Comparison of ENCODE assay signal across 13 cellular contexts in genomic region chr2:200199576-200200263, GRCh38.
DNase-seq lines count a peak whose midpoint lies in the region; ATAC-seq and TF ChIP-seq lines count a peak whose summit lies in the region.
"Had no signal": no experiment of that assay in that cellular context is flagged by ENCODE, and none has a peak within 500 bp of the region (broad histone marks: within the 10 kb centered on the region; RNA-seq: fewer than 3 reads in every experiment).

No MANE protein-coding gene starts in this region.

- no peak overlapping the region for H3K27ac ChIP-seq in RWPE2 (ENCODE audit: poor library complexity, severe bottlenecking)
- H3K27ac ChIP-seq: HL-60, sigmoid colon had no signal

- peak; percentile 30 for ATAC-seq in HG03460 (IDR thresholded peaks at IDR 0.05; ENCODE audit: unreplicated experiment)
- ATAC-seq in RWPE2 (ENCODE audit: low read depth): peak; percentile 21; the same call in 1 of the 3 replicates
- ATAC-seq in GM18505 (IDR thresholded peaks at IDR 0.05; ENCODE audit: unreplicated experiment): no peak

- TF ChIP-seq CTCF in RWPE2 (IDR thresholded peaks at IDR 0.05; ENCODE audit: poor library complexity, severe bottlenecking): no peak

- no peak overlapping the region for H3K4me3 ChIP-seq in RWPE2 (ENCODE audit: severe bottlenecking)
- no peak overlapping the region for H3K4me3 ChIP-seq in H7 (ENCODE audit: insufficient read depth, low read depth, low read length)
- H3K4me3 ChIP-seq: sigmoid colon had no signal

- TF ChIP-seq POLR2A in GM18505 (IDR thresholded peaks at IDR 0.05; ENCODE audit: borderline replicate concordance, extremely low read depth, insufficient read depth, insufficient read length): no peak

- no peaks in the 10 kb centered on the region for H3K27me3 ChIP-seq in RWPE2 (ENCODE audit: insufficient read depth, poor library complexity, severe bottlenecking)
- no peaks in the 10 kb centered on the region for H3K27me3 ChIP-seq in H7 (ENCODE audit: control insufficient read depth, insufficient read depth, low read length)
- H3K27me3 ChIP-seq: sigmoid colon had no signal

- no peaks in the 10 kb centered on the region for H3K4me1 ChIP-seq in RWPE2 (ENCODE audit: insufficient read depth, poor library complexity, severe bottlenecking)
- H3K4me1 ChIP-seq: sigmoid colon had no signal

- no peaks in the 10 kb centered on the region for H3K36me3 ChIP-seq in RWPE2 (ENCODE audit: low read depth)
- no peaks in the 10 kb centered on the region for H3K36me3 ChIP-seq in H7 (replicated peaks; ENCODE audit: control insufficient read depth, insufficient read depth, low read length)
- H3K36me3 ChIP-seq: sigmoid colon had no signal

- DNase-seq in NCI-H82 (lab: John Stamatoyannopoulos, UW) (peak; percentile 61), NCI-H82 treated with DMSO at 0.1 percent for 48 hours (lab: John Stamatoyannopoulos, UW; ENCODE audit: unreplicated experiment) (no peak), RWPE2 (ENCODE audit: low spot score) (no peak), myocyte (ENCODE audit: low read depth) (peak; percentile 78), NCI-H1694 (lab: John Stamatoyannopoulos, UW) (no peak), H7 (no peak)
- DNase-seq: activated CD4-positive, alpha-beta T cell treated with anti-CD3 and anti-CD28 coated beads, Interleukin-2, amount 50 U/mL, for 1 hour; midbrain; NCI-H2107; sigmoid colon had no signal

- no peaks in the 10 kb centered on the region for H3K9me3 ChIP-seq in RWPE2 (ENCODE audit: severe bottlenecking)
- H3K9me3 ChIP-seq: sigmoid colon had no signal

Comparison
In these comparisons a context has a peak if more than half of its experiments do, and no peak if none do; other contexts are left out.
1. DNase-seq: peak in NCI-H82 (single experiment) and myocyte (single experiment); none in NCI-H82 treated with DMSO at 0.1 percent for 48 hours (single experiment), RWPE2 (single experiment), NCI-H1694 (single experiment) and H7 (single experiment).